In genomic region chr6:132320007-132320406, GRCh38 we compare ENCODE assay signal across 19 cellular contexts.
A peak's percentile ranks its signal among the peaks of the same experiment; 100 is the strongest.
DNase-seq lines count a peak whose midpoint lies in the region; ATAC-seq and TF ChIP-seq lines count a peak whose summit lies in the region.
"Had no signal": no experiment of that assay in that cellular context is flagged by ENCODE, and none has a peak within 500 bp of the region (broad histone marks: within the 10 kb centered on the region; RNA-seq: fewer than 3 reads in every experiment).

No MANE protein-coding gene starts in this region.

- H3K36me3 ChIP-seq in adipocyte (ENCODE audit: control insufficient read depth, insufficient read depth, low read length, severe bottlenecking) = peaks cover 29% of the 10 kb centered on the region

- peaks cover 37% of the 10 kb centered on the region for H3K4me1 ChIP-seq in adipocyte (ENCODE audit: control insufficient read depth, insufficient read depth, low read length)

- peaks cover 27% of the 10 kb centered on the region for H3K9me3 ChIP-seq in adipocyte (ENCODE audit: control insufficient read depth, low read length)

- ATAC-seq in HG03135 (IDR thresholded peaks at IDR 0.05; ENCODE audit: unreplicated experiment) = no peak
- ATAC-seq: left ventricle myocardium superior; mucosa of descending colon; stimulated activated effector memory CD8-positive, alpha-beta T cell treated with anti-CD3 and anti-CD28 coated beads, Interleukin-12 subunit alpha, Interleukin-12 subunit beta, amount 100 ng/mL, for 72 hours had no signal

- DNase-seq in EL (peak; percentile 78), adipocyte (ENCODE audit: low read depth) (peak; percentile 33), fibroblast of pulmonary artery (ENCODE audit: low read depth) (peak; percentile 69), renal cortical epithelial cell (ENCODE audit: low read depth) (peak; percentile 47), NCI-H2029 treated with DMSO at 0.1 percent for 48 hours (lab: John Stamatoyannopoulos, UW) (no peak), nucleus accumbens (lab: John Stamatoyannopoulos, UW) (no peak)
- no peak for DNase-seq in stimulated activated CD4-positive, alpha-beta T cell treated with anti-CD3 and anti-CD28 coated beads, Interleukin-4, amount 100 ng/mL, for 24 hours
- DNase-seq: activated CD4-positive, alpha-beta T cell treated with anti-CD3 and anti-CD28 coated beads, Interleukin-2, amount 50 U/mL, for 48 hours; activated naive CD4-positive, alpha-beta T cell treated with Interleukin-2 at 50 U/mL for 16 hours; aorta; endodermal cell; left ventricle myocardium superior; mucosa of descending colon; NCI-H1694 treated with DMSO at 0.1 percent for 48 hours; NCI-H2227 treated with DMSO at 0.1 percent for 48 hours; PC-9; T-helper 2 cell had no signal

- H3K9ac ChIP-seq in adipocyte (ENCODE audit: low read length) = no peak overlapping the region

- no peaks in the 10 kb centered on the region for H3K27me3 ChIP-seq in adipocyte (replicated peaks; ENCODE audit: control insufficient read depth, insufficient read depth, low read length)

- no peak overlapping the region for H3K4me3 ChIP-seq in adipocyte (ENCODE audit: low read length)
- no peak overlapping the region for H3K4me3 ChIP-seq in fibroblast of pulmonary artery (replicated peaks; ENCODE audit: low read depth, low read length)
- H3K4me3 ChIP-seq: mucosa of descending colon, PC-9 had no signal

- no peak for TF ChIP-seq CTCF in fibroblast of pulmonary artery (IDR thresholded peaks at IDR 0.05; ENCODE audit: low read length, missing control alignments)

Comparison
In these comparisons a context has a peak if more than half of its experiments do, and no peak if none do; other contexts are left out.
1. DNase-seq: peak in EL (single experiment), adipocyte (single experiment), fibroblast of pulmonary artery (single experiment) and renal cortical epithelial cell (single experiment); none in NCI-H2029 treated with DMSO at 0.1 percent for 48 hours (single experiment), nucleus accumbens (0 of 56) and stimulated activated CD4-positive, alpha-beta T cell treated with anti-CD3 and anti-CD28 coated beads, Interleukin-4, amount 100 ng/mL, for 24 hours (single experiment).